ENCODE assay signal across 8 cellular contexts in the genomic region with DNA sequence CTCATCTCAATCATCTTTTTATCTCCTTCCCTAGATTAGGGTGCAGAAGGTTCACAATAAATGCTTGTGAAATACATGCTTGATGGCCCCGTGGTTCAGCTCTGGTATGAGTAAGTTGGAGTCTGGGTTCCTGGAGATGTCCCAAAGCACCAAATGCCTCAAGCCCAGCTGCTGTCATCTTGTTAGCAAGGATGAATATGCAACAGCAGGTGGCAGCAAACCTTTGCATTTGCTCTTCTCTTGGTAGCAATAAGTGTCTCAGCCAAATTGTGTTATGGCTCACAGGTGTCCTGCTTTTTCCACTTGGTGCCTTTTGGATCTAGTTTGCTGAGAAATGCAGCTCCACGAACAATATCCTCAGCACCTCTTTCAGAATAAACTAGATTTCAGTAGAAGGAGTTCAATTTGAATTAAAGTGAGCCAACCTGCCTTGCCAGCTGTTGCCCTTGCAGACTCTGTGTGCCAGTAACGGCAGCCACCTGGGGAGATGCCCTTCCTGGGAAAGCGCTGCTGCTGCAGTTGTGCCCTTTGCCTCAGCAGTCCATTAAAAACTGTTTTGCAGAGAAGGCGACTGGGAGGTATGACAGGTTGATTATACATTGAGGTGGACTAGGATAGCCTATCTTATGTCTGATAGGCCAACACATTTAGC.
DNase-seq lines count a peak whose midpoint lies in the region; ATAC-seq and TF ChIP-seq lines count a peak whose summit lies in the region.

No MANE protein-coding gene starts in this region.

- CTCF ChIA-PET in SK-N-SH (lab: Yijun Ruan, JAX), result interaction anchor here (0.6 to 4.2 kb wide), 36 partner anchors 9 to 1138 kb away, joined by 3 to 61 read pairs (median 4); a partner anchor contains a TSS

- TF ChIP-seq EP300 in SK-N-SH (IDR thresholded peaks at IDR 0.05; ENCODE audit: borderline replicate concordance in 1 of 2, low read depth in 1 of 2, low read length in 1 of 2) (no peak), ovary (IDR thresholded peaks at IDR 0.05) (no peak)

- TF ChIP-seq POLR2A in ovary (IDR thresholded peaks at IDR 0.05), result no peak

- intact Hi-C loops in ovary (cut with DNase I), result no loop called here

- H2AFZ ChIP-seq in DND-41 (ENCODE audit: low read depth, low read length), result no peak overlapping the region
- no peak overlapping the region for H2AFZ ChIP-seq in SK-N-SH (ENCODE audit: low read depth)
- H2AFZ ChIP-seq in fibroblast of lung (ENCODE audit: low read length), result no peak overlapping the region

- H3K9me2 ChIP-seq in SK-N-SH, result no peaks in the 10 kb centered on the region

- H3K4me2 ChIP-seq in DND-41 (ENCODE audit: insufficient read depth, low read length) (no peak overlapping the region), SK-N-SH (no peak overlapping the region), fibroblast of lung (ENCODE audit: extremely low read depth, insufficient read depth, low read length) (no peak overlapping the region)

- ATAC-seq in DND-41 (ENCODE audit: insufficient read depth, low read depth), result peak; percentile 72
- ATAC-seq in GM21526 (IDR thresholded peaks at IDR 0.05; ENCODE audit: low FRiP score, unreplicated experiment), result peak; percentile 63

- DNase-seq in DND-41, result peak; percentile 45
- DNase-seq in NCI-H1105 (lab: John Stamatoyannopoulos, UW), result peak; percentile 74
- peak; percentile 22 for DNase-seq in SK-N-SH
- DNase-seq in fibroblast of lung (ENCODE audit: low read depth in 2 of 2), result peak; percentile 87 to 95
- DNase-seq in non-pigmented ciliary epithelial cell (ENCODE audit: low read depth), result peak; percentile 63
- DNase-seq in CD1c-positive myeloid dendritic cell (ENCODE audit: extremely low spot score), result no peak
- no peak for DNase-seq in ovary

- H3K4me1 ChIP-seq in DND-41 (ENCODE audit: insufficient read depth, low read length), result no peaks in the 10 kb centered on the region
- peaks cover 0 to 7% of the 10 kb centered on the region in 2 experiments; a peak in 1 of 4 replicates for H3K4me1 ChIP-seq in SK-N-SH (ENCODE audit: control insufficient read depth in 1 of 2, insufficient read depth in 2 of 2, low read depth in 1 of 2, low read length in 1 of 2)
- H3K4me1 ChIP-seq in fibroblast of lung (ENCODE audit: control insufficient read depth, extremely low read depth, insufficient read depth, low read length), result no peaks in the 10 kb centered on the region
- no peaks in the 10 kb centered on the region for H3K4me1 ChIP-seq in ovary (ENCODE audit: insufficient read depth)

- H3K4me3 ChIP-seq in DND-41 (ENCODE audit: low read depth in 1 of 2, low read length in 2 of 2), result no peak overlapping the region
- no peak overlapping the region for H3K4me3 ChIP-seq in SK-N-SH (ENCODE audit: low read depth in 2 of 2, low read length in 1 of 2)
- H3K4me3 ChIP-seq in fibroblast of lung (replicated peaks in 1 of 4; ENCODE audit: control extremely low read depth in 1 of 4, insufficient read depth in 1 of 4, low read depth in 3 of 4, low read length in 4 of 4), result no peak overlapping the region
- H3K4me3 ChIP-seq in ovary, result no peak overlapping the region

- H4K20me1 ChIP-seq in DND-41 (ENCODE audit: insufficient read depth, low read length) (no peaks in the 10 kb centered on the region), SK-N-SH (ENCODE audit: insufficient read depth) (no peaks in the 10 kb centered on the region), fibroblast of lung (ENCODE audit: control insufficient read depth, extremely low read depth, insufficient read depth, low read length) (no peaks in the 10 kb centered on the region)

- 6% methylated on average over 5 of the region's 5 CpGs for WGBS in SK-N-SH (ENCODE audit: low lambda C conversion rate)
- 30 to 35% (median 35%) methylated on average over 5 of the region's 5 CpGs for WGBS in ovary, 3 donors

- H3K27me3 ChIP-seq in DND-41 (ENCODE audit: insufficient read depth, low read length, poor library complexity), result peaks cover 7% of the 10 kb centered on the region
- no peaks in the 10 kb centered on the region for H3K27me3 ChIP-seq in SK-N-SH (ENCODE audit: insufficient read depth)
- H3K27me3 ChIP-seq in fibroblast of lung (ENCODE audit: control insufficient read depth, insufficient read depth, low read length), result no peaks in the 10 kb centered on the region
- H3K27me3 ChIP-seq in ovary, result no peaks in the 10 kb centered on the region

- no peak overlapping the region for H3K27ac ChIP-seq in DND-41 (ENCODE audit: low read length)
- H3K27ac ChIP-seq in SK-N-SH (ENCODE audit: low read depth in 2 of 2, low read length in 1 of 2), result no peak overlapping the region
- no peak overlapping the region for H3K27ac ChIP-seq in fibroblast of lung (ENCODE audit: insufficient read depth, low read length)
- H3K27ac ChIP-seq in ovary, result no peak overlapping the region

- no peaks in the 10 kb centered on the region for H3F3A ChIP-seq in SK-N-SH (replicated peaks; ENCODE audit: insufficient read depth)

- no peaks in the 10 kb centered on the region for H3K9me3 ChIP-seq in DND-41 (ENCODE audit: insufficient read depth, low read length, severe bottlenecking)
- H3K9me3 ChIP-seq in SK-N-SH, result no peaks in the 10 kb centered on the region
- H3K9me3 ChIP-seq in fibroblast of lung (ENCODE audit: control insufficient read depth, insufficient read depth, low read depth, low read length), result no peaks in the 10 kb centered on the region
- no peaks in the 10 kb centered on the region for H3K9me3 ChIP-seq in ovary

- H3K36me3 ChIP-seq in DND-41 (ENCODE audit: insufficient read depth, low read length) (no peaks in the 10 kb centered on the region), SK-N-SH (replicated peaks in 1 of 2; ENCODE audit: control insufficient read depth in 1 of 2, insufficient read depth in 2 of 2, low read length in 1 of 2) (no peaks in the 10 kb centered on the region), fibroblast of lung (ENCODE audit: control insufficient read depth, insufficient read depth, low read length) (no peaks in the 10 kb centered on the region), ovary (no peaks in the 10 kb centered on the region)

- H3K79me2 ChIP-seq in DND-41 (ENCODE audit: insufficient read depth, low read length) (no peaks in the 10 kb centered on the region), SK-N-SH (ENCODE audit: insufficient read depth) (no peaks in the 10 kb centered on the region), fibroblast of lung (ENCODE audit: control insufficient read depth, insufficient read depth, low read length) (no peaks in the 10 kb centered on the region)

- H3K9ac ChIP-seq in DND-41 (ENCODE audit: low read depth, low read length) (no peak overlapping the region), SK-N-SH (no peak overlapping the region), fibroblast of lung (ENCODE audit: insufficient read depth, low read length) (no peak overlapping the region)

- POLR2A ChIA-PET in SK-N-SH (lab: Yijun Ruan, JAX), result no interaction called here

- TF ChIP-seq CTCF in DND-41 (IDR thresholded peaks at IDR 0.05; ENCODE audit: borderline replicate concordance, extremely low read depth, low read length, poor library complexity, severe bottlenecking) (peak; percentile 78), SK-N-SH (IDR thresholded peaks at IDR 0.05) (peak; percentile 80), fibroblast of lung (conservative IDR thresholded peaks at IDR 0.05 in 1 of 2, IDR thresholded peaks at IDR 0.05 in 1 of 2; ENCODE audit: low read depth in 1 of 2, low read length in 2 of 2) (peak; percentile 68 to 74), ovary (IDR thresholded peaks at IDR 0.05) (no peak)

- peak; percentile 87 for TF ChIP-seq RAD21 in SK-N-SH (IDR thresholded peaks at IDR 0.05; ENCODE audit: low read length)

TF ChIP-seq in SK-N-SH, 30 proteins besides CTCF, POLR2A, EP300 and RAD21:
- no peak for TF ChIP-seq YY1 (IDR thresholded peaks at IDR 0.05; ENCODE audit: low read depth)
- TF ChIP-seq SMC3 (IDR thresholded peaks at IDR 0.05; ENCODE audit: low read depth, low read length), result peak; percentile 90
- TF ChIP-seq JUND (IDR thresholded peaks at IDR 0.05), result no peak
- no peak for TF ChIP-seq MXI1 (IDR thresholded peaks at IDR 0.05; ENCODE audit: low read depth, low read length)

Comparison
In these comparisons a context has a peak if more than half of its experiments do, and no peak if none do; other contexts are left out.
1. DNase-seq: peak in DND-41 (single experiment), NCI-H1105 (single experiment), SK-N-SH (single experiment), fibroblast of lung (2 of 2) and non-pigmented ciliary epithelial cell (single experiment); none in CD1c-positive myeloid dendritic cell (single experiment) and ovary (0 of 5).
2. CTCF ChIP-seq: peak in DND-41 (single experiment), SK-N-SH (single experiment) and fibroblast of lung (2 of 2); none in ovary (0 of 3).